In genomic region chr1:159804924-159805323, GRCh38 we compare ENCODE assay signal across 21 cellular contexts. TPM values are rescaled to one million over a fixed set of nuclear protein-coding genes. Genes with fewer than 3 reads are reported as not detected.
DNase-seq lines count a peak whose midpoint lies in the region; ATAC-seq and TF ChIP-seq lines count a peak whose summit lies in the region.
"Had no signal": no experiment of that assay in that cellular context is flagged by ENCODE, and none has a peak within 500 bp of the region (broad histone marks: within the 10 kb centered on the region; RNA-seq: fewer than 3 reads in every experiment).

No MANE protein-coding gene starts in this region.

- dilution Hi-C loops in mammary epithelial cell (cut with HindIII; ENCODE audit: low sequenced_read_pairs): no loop called here

- no peak overlapping the region for H3K4me3 Mint-ChIP-seq in MCF 10A (ENCODE audit: unreplicated experiment)
- H3K4me3 Mint-ChIP-seq: activated B cell treated with CpG ODN at 0.5 μM for 24 hours had no signal

- no peak for ATAC-seq in right cardiac atrium
- ATAC-seq: gastrocnemius medialis had no signal

- no peak for TF ChIP-seq POLR2A in esophagus squamous epithelium (IDR thresholded peaks at IDR 0.05)

- H3K9ac ChIP-seq in mammary epithelial cell (ENCODE audit: insufficient read depth, low read length): no peak overlapping the region

- H3K27ac Mint-ChIP-seq in MCF 10A (ENCODE audit: low read depth, unreplicated experiment): no peak overlapping the region
- H3K27ac Mint-ChIP-seq: activated B cell treated with CpG ODN at 0.5 μM for 24 hours had no signal

- no peak overlapping the region for H3K4me3 ChIP-seq in mammary epithelial cell (replicated peaks in 1 of 3; ENCODE audit: insufficient read depth in 1 of 3, low read depth in 2 of 3, low read length in 3 of 3)
- H3K4me3 ChIP-seq in right cardiac atrium (ENCODE audit: low read length): no peak overlapping the region
- no peak overlapping the region for H3K4me3 ChIP-seq in esophagus squamous epithelium
- H3K4me3 ChIP-seq: gastrocnemius medialis had no signal

- H3K9me3 Mint-ChIP-seq in MCF 10A (ENCODE audit: unreplicated experiment): no peaks in the 10 kb centered on the region
- H3K9me3 Mint-ChIP-seq: activated B cell treated with CpG ODN at 0.5 μM for 24 hours had no signal

- no peak overlapping the region for H3K4me2 ChIP-seq in mammary epithelial cell (ENCODE audit: insufficient read depth, low read depth, low read length)

- H3K4me1 ChIP-seq in mammary epithelial cell (ENCODE audit: insufficient read depth, low read length) (no peaks in the 10 kb centered on the region), right cardiac atrium (ENCODE audit: control insufficient read depth, insufficient read depth, low read length) (peaks cover 5% of the 10 kb centered on the region), esophagus squamous epithelium (no peaks in the 10 kb centered on the region)
- H3K4me1 ChIP-seq: gastrocnemius medialis had no signal

- H3K36me3 ChIP-seq in mammary epithelial cell (ENCODE audit: insufficient read depth, low read length): no peaks in the 10 kb centered on the region
- no peaks in the 10 kb centered on the region for H3K36me3 ChIP-seq in esophagus squamous epithelium
- H3K36me3 ChIP-seq: gastrocnemius medialis had no signal

- DNase-seq in mammary epithelial cell: peak; percentile 45
- no peak for DNase-seq in MCF 10A (ENCODE audit: unreplicated experiment)
- DNase-seq in amniotic epithelial cell (ENCODE audit: low read depth): peak; percentile 65
- peak; percentile 27 for DNase-seq in foreskin melanocyte
- no peak for DNase-seq in amygdala (lab: John Stamatoyannopoulos, UW)
- no peak for DNase-seq in right cardiac atrium
- no peak for DNase-seq in activated T-cell treated with anti-CD3 and anti-CD28 coated beads, Interleukin-2, amount 50 U/mL, for 48 hours
- DNase-seq in esophagus squamous epithelium (lab: John Stamatoyannopoulos, UW): no peak
- DNase-seq: 8988T; activated B cell treated with CpG ODN at 0.5 μM for 24 hours; activated CD4-positive, alpha-beta T cell treated with anti-CD3 and anti-CD28 coated beads, Interleukin-2, amount 50 U/mL, for 48 hours; activated CD8-positive, alpha-beta memory T cell treated with anti-CD3 and anti-CD28 coated beads, Interleukin-2, amount 50 U/mL, for 48 hours; DMS79; gastrocnemius medialis; NCI-H1436; NCI-H510A treated with DMSO at 0.1 percent for 48 hours; stimulated activated CD4-positive, alpha-beta T cell treated with anti-CD3 and anti-CD28 coated beads, Interleukin-2, amount 100 ng/mL, for 48 hours; stimulated activated naive CD4-positive, alpha-beta T cell treated with Interleukin-2 at 50 U/mL for 16 hours; T-helper 9 cell had no signal

- BruUV-seq in mammary epithelial cell (replicated peaks; lab: Mats Ljungman, UMichigan) (no TSS peak), MCF 10A (replicated peaks; lab: Mats Ljungman, UMichigan) (no TSS peak)

- H3K79me2 ChIP-seq in mammary epithelial cell (ENCODE audit: insufficient read depth, low read length): no peaks in the 10 kb centered on the region

- no peaks in the 10 kb centered on the region for H4K20me1 ChIP-seq in mammary epithelial cell (ENCODE audit: insufficient read depth, low read length)

- POLR2A ChIA-PET in MCF 10A (lab: Yijun Ruan, JAX): interaction anchor here (0.7 kb wide), 1 partner anchor 643 kb away, joined by 3 read pairs; no protein-coding TSS in a partner anchor

- TF ChIP-seq CTCF in mammary epithelial cell (conservative IDR thresholded peaks at IDR 0.05 in 1 of 2, IDR thresholded peaks at IDR 0.05 in 1 of 2; ENCODE audit: extremely low read depth in 1 of 2, insufficient read depth in 1 of 2, low read depth in 1 of 2, low read length in 2 of 2) (no peak), MCF 10A (IDR thresholded peaks at IDR 0.05; ENCODE audit: unreplicated experiment) (no peak), esophagus squamous epithelium (IDR thresholded peaks at IDR 0.05) (no peak)

- no peaks in the 10 kb centered on the region for H3K36me3 Mint-ChIP-seq in MCF 10A (ENCODE audit: insufficient read depth, unreplicated experiment)

- H3K4me1 Mint-ChIP-seq in MCF 10A (ENCODE audit: insufficient read depth, unreplicated experiment): peaks cover 6% of the 10 kb centered on the region

- no peaks in the 10 kb centered on the region for H3K27me3 ChIP-seq in mammary epithelial cell (ENCODE audit: insufficient read depth, low read length)
- no peaks in the 10 kb centered on the region for H3K27me3 ChIP-seq in right cardiac atrium (ENCODE audit: control insufficient read depth, insufficient read depth)
- H3K27me3 ChIP-seq in esophagus squamous epithelium: peaks cover 0 to 3% (median 0%) of the 10 kb centered on the region in 4 donors
- H3K27me3 ChIP-seq: gastrocnemius medialis had no signal

- CTCF ChIA-PET in mammary epithelial cell (lab: Charles Lee; ENCODE audit: low non-redundant PET) (interaction anchor here (0.6 kb wide), 1 partner anchor 82 kb away, joined by 4 read pairs; no protein-coding TSS in a partner anchor), MCF 10A (lab: Yijun Ruan, JAX) (interaction anchor here (0.6 to 27.0 kb wide), 16 partner anchors 8 to 672 kb away, joined by 3 to 1396 read pairs (median 3); partner anchors contain the start of gene DUSP23)

- H3K27ac ChIP-seq in mammary epithelial cell (ENCODE audit: insufficient read depth, low read depth, low read length) (no peak overlapping the region), right cardiac atrium (ENCODE audit: low read length) (no peak overlapping the region), esophagus squamous epithelium (no peak overlapping the region)
- H3K27ac ChIP-seq: gastrocnemius medialis had no signal

- no peak overlapping the region for H2AFZ ChIP-seq in mammary epithelial cell (ENCODE audit: low read depth, low read length)

- in situ Hi-C loops in mammary epithelial cell (cut with MboI; ENCODE audit: low sequenced_read_pairs in 2 of 2): no loop called here

- intact Hi-C loops in mammary epithelial cell (cut with micrococcal nuclease): no loop called here
- intact Hi-C loops in MCF 10A (cut with micrococcal nuclease): no loop called here
- intact Hi-C loops in right cardiac atrium (cut with DNase I): loop anchor here in 1 of 4 donors (10.0 kb wide), 1 partner anchor 200 kb away; no protein-coding TSS in a partner anchor
- intact Hi-C loops in esophagus squamous epithelium (cut with DNase I): loop anchor here (10.0 kb wide), 1 partner anchor 200 kb away; no protein-coding TSS in a partner anchor

- H3K27me3 Mint-ChIP-seq in MCF 10A (ENCODE audit: insufficient read depth, unreplicated experiment): no peaks in the 10 kb centered on the region

- WGBS in mammary epithelial cell (ENCODE audit: low coverage, missing lambda C conversion rate): 6% methylated on average over 2 of the region's 2 CpGs
- WGBS in right cardiac atrium: 44% methylated on average over 2 of the region's 2 CpGs
- 30 to 35% methylated on average over 2 of the region's 2 CpGs for WGBS in esophagus squamous epithelium, 2 donors

- H3K9me3 ChIP-seq in mammary epithelial cell (replicated peaks; ENCODE audit: insufficient read depth, low read length): no peaks in the 10 kb centered on the region
- H3K9me3 ChIP-seq in right cardiac atrium (ENCODE audit: control insufficient read depth, low read length): no peaks in the 10 kb centered on the region
- no peaks in the 10 kb centered on the region for H3K9me3 ChIP-seq in esophagus squamous epithelium
- H3K9me3 ChIP-seq: gastrocnemius medialis had no signal

RNA-seq across cellular contexts. Expression of gene FCRL6, which starts 2.8 kb away (rescaled TPM):
- total RNA-seq in mammary epithelial cell (not detected), MCF 10A (2022) (not detected in 2 replicates), right cardiac atrium (under 1 TPM in 2 of 4 donors, not detected in 2; 0.50 to 0.54 TPM), esophagus squamous epithelium (under 1 TPM in 1 of 4 donors, not detected in 3; 0.76 TPM)
- polyA plus RNA-seq in mammary epithelial cell (not detected), right cardiac atrium (0.11 TPM)
- not detected for polyA minus RNA-seq in mammary epithelial cell
- total RNA-seq: activated B cell treated with CpG ODN at 0.5 μM for 24 hours, gastrocnemius medialis, kidney epithelial cell, lung microvascular endothelial cell had no signal

RNA-seq across cellular contexts. Expression of gene SLAMF8, which starts 21.7 kb away (rescaled TPM):
- total RNA-seq in mammary epithelial cell (not detected), MCF 10A (2022) (not detected in 2 replicates), right cardiac atrium (1 to 10 TPM; 1.7 to 4.5 (median 2.3) TPM), esophagus squamous epithelium (1 to 10 TPM in 2 of 4 donors, under 1 TPM in 2; 0.49 to 9.0 (median 3.1) TPM)
- polyA plus RNA-seq in mammary epithelial cell (not detected), right cardiac atrium (0.52 TPM)
- polyA minus RNA-seq in mammary epithelial cell: not detected
- total RNA-seq: lung microvascular endothelial cell had no signal

RNA-seq across cellular contexts. Expression of gene DUSP23, which starts 24.2 kb away (rescaled TPM):
- total RNA-seq in mammary epithelial cell: 10 to 100 TPM; 32.1 to 39.5 TPM
- 44.4 TPM for polyA plus RNA-seq in mammary epithelial cell
- polyA minus RNA-seq in mammary epithelial cell: 14.7 TPM
- total RNA-seq in MCF 10A (2022): 119 and 178 TPM in 2 replicates
- 10 to 100 TPM; 20.7 to 27.8 (median 23.3) TPM for total RNA-seq in right cardiac atrium
- polyA plus RNA-seq in right cardiac atrium: 43.7 TPM
- 100 to 1,000 TPM in 1 of 4 donors, 10 to 100 TPM in 3; 65.2 to 103 (median 91.3) TPM for total RNA-seq in esophagus squamous epithelium

RNA-seq across cellular contexts. Expression of gene VSIG8, which starts 57.5 kb away (rescaled TPM):
- not detected for total RNA-seq in mammary epithelial cell
- not detected for polyA plus RNA-seq in mammary epithelial cell
- not detected for polyA minus RNA-seq in mammary epithelial cell
- total RNA-seq in MCF 10A (2022): not detected in 2 replicates
- total RNA-seq in right cardiac atrium: under 1 TPM in 2 of 4 donors, not detected in 2; 0.19 to 0.23 TPM
- 0.07 TPM for polyA plus RNA-seq in right cardiac atrium
- 1 to 10 TPM in 3 of 4 donors, under 1 TPM in 1; 0.38 to 7.8 (median 1.8) TPM for total RNA-seq in esophagus squamous epithelium
- total RNA-seq: activated B cell treated with CpG ODN at 0.5 μM for 24 hours, gastrocnemius medialis, kidney epithelial cell, lung microvascular endothelial cell had no signal

Comparison
In these comparisons a context has a peak if more than half of its experiments do, and no peak if none do; other contexts are left out.
1. DNase-seq: peak in mammary epithelial cell (single experiment), amniotic epithelial cell (single experiment) and foreskin melanocyte (single experiment); none in MCF 10A (single experiment), amygdala (0 of 56), right cardiac atrium (0 of 3), activated T-cell treated with anti-CD3 and anti-CD28 coated beads, Interleukin-2, amount 50 U/mL, for 48 hours (0 of 2) and esophagus squamous epithelium (single experiment).